ENCODE assay signal across 8 cellular contexts in the genomic region with DNA sequence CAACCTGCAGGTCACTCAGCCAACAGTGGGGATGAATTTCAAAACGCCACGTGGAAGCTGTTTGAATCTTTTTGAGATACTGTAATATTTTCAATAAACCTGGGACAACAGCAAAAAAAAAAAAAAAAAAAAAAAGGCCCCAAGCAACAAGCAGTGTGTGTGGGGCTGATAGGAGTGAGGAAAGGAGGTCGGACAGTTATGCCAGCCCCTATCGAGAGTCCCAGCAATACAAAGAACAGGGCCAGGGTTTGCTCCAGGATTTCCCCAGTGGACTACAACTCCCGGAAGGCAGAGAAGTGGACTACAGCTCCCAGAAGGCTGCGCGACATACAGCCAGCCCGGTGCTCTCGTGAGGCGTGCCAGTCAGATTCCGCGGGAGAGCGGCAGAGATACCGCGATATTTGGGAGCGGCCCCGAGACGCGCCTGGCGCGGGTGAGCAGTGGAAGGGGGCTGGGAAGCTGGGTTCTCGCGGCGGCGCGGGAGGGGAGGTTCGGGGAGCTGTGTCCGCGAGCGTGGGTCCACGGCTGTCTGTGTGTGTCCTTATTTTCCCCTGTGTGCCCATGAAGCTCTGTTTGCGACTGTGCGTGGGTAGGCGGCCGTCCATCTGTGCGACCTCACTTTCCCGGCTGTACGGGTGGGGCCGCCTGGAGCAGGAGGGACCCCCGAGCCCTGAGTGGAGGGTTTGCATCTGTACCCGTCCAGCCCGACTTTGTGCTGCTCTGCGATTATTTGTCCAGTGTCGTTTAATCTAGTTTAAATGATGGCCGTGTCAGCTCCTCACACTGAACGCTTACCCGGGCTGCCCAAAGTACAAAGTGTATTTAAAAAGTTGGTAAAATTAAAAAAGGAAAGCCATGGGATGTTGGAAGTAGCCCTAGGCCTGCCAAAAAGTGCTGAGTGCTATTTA. TPM values are rescaled to one million over a fixed set of nuclear protein-coding genes. Genes with fewer than 3 reads are reported as not detected.
A peak's percentile ranks its signal among the peaks of the same experiment; 100 is the strongest.
DNase-seq lines count a peak whose midpoint lies in the region; ATAC-seq and TF ChIP-seq lines count a peak whose summit lies in the region.

A gene with protein sequence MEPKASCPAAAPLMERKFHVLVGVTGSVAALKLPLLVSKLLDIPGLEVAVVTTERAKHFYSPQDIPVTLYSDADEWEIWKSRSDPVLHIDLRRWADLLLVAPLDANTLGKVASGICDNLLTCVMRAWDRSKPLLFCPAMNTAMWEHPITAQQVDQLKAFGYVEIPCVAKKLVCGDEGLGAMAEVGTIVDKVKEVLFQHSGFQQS (plus strand): TSS at position 397 of the 908 bp plus-strand sequence. CDS start 4,729 bp downstream, outside the sequence.

- H3K36me3 ChIP-seq in smooth muscle cell (ENCODE audit: low read depth): no peaks in the 10 kb centered on the region

- no peak for TF ChIP-seq CTCF in AG04449 (IDR thresholded peaks at IDR 0.05; ENCODE audit: insufficient read depth, low read length, missing control alignments)
- TF ChIP-seq CTCF in WTC11 (IDR thresholded peaks at IDR 0.05): no peak
- no peak for TF ChIP-seq CTCF in cardiac fibroblast (IDR thresholded peaks at IDR 0.05; ENCODE audit: low read depth, low read length)
- TF ChIP-seq CTCF in smooth muscle cell (IDR thresholded peaks at IDR 0.05; ENCODE audit: borderline replicate concordance, insufficient read depth, poor library complexity, severe bottlenecking): no peak

- H3F3A ChIP-seq in smooth muscle cell (ENCODE audit: low read depth): no peaks in the 10 kb centered on the region

- H3K4me3 ChIP-seq in AG04449 (ENCODE audit: low read depth, low read length) (peak within 1 kb of the TSS; percentile 99), cardiac fibroblast (replicated peaks in 1 of 2; ENCODE audit: low read depth in 2 of 2, low read length in 2 of 2) (peak within 1 kb of the TSS; percentile 99), smooth muscle cell (peak within 1 kb of the TSS; percentile 62)

- DNase-seq in AG04449 (ENCODE audit: low read depth, low spot score): peak; percentile 41
- peak; percentile 97 for DNase-seq in NCI-H226
- DNase-seq in WTC11 (ENCODE audit: low spot score): peak; percentile 97
- DNase-seq in cardiac fibroblast (ENCODE audit: low read depth in 2 of 2): peak; percentile 96
- peak; percentile 99 for DNase-seq in iPS-NIHi11 (ENCODE audit: low spot score)
- peak; percentile 82 for DNase-seq in smooth muscle cell (lab: John Stamatoyannopoulos, UW; ENCODE audit: unreplicated experiment)

- H3K9ac ChIP-seq in smooth muscle cell (ENCODE audit: low read depth): peak within 1 kb of the TSS; percentile 91

- CTCF ChIA-PET in AG04449 (lab: Yijun Ruan, JAX) (interaction anchor here (0.8 to 10.5 kb wide), 3 partner anchors 178 to 251 kb away, joined by 3 to 337 read pairs (median 15); a partner anchor contains a TSS), WTC11 (lab: Charles Lee) (interaction anchor here (0.6 to 1.7 kb wide), 17 partner anchors 10 to 345 kb away, joined by 3 to 14 read pairs (median 5); a partner anchor contains a TSS)

- peaks cover 13% of the 10 kb centered on the region for H3K79me2 ChIP-seq in smooth muscle cell (ENCODE audit: low read depth)

- no peaks in the 10 kb centered on the region for H3K9me3 ChIP-seq in smooth muscle cell (replicated peaks; ENCODE audit: low read depth)

- POLR2A ChIA-PET in AG04449 (lab: Yijun Ruan, JAX): interaction anchor here (0.6 to 1.3 kb wide), 11 partner anchors 20 to 345 kb away, joined by 3 to 8 read pairs (median 3); a partner anchor contains a TSS
- POLR2A ChIA-PET in WTC11 (lab: Charles Lee): interaction anchor here (0.5 to 1.6 kb wide), 10 partner anchors 11 to 432 kb away, joined by 3 to 10 read pairs (median 4); a partner anchor contains a TSS

- peak within 1 kb of the TSS; percentile 85 for H2AFZ ChIP-seq in smooth muscle cell (ENCODE audit: low read depth)

- peaks cover 10% of the 10 kb centered on the region; the same call in 1 of the 2 replicates for H3K36me3 Mint-ChIP-seq in WTC11

- H3K4me1 Mint-ChIP-seq in WTC11: peaks cover 18% of the 10 kb centered on the region

- H4K20me1 ChIP-seq in smooth muscle cell (ENCODE audit: low read depth): no peaks in the 10 kb centered on the region

- H3K27ac ChIP-seq in smooth muscle cell (ENCODE audit: low read depth): peak within 1 kb of the TSS; percentile 1

- peak within 1 kb of the TSS; percentile 83 for H3K4me2 ChIP-seq in smooth muscle cell

- peak within 1 kb of the TSS; percentile 96 for H3K4me3 Mint-ChIP-seq in WTC11

- H3K27ac Mint-ChIP-seq in WTC11: peak within 1 kb of the TSS; percentile 84

- 6% methylated on average over 43 of the region's 47 CpGs for WGBS in smooth muscle cell (ENCODE audit: low lambda C conversion rate)

- ATAC-seq in GM18909 (IDR thresholded peaks at IDR 0.05; ENCODE audit: poor library complexity, unreplicated experiment) (peak; percentile 93), HG03175 (IDR thresholded peaks at IDR 0.05; ENCODE audit: unreplicated experiment) (peak; percentile 95), WTC11 (peak; percentile 99)

- no peaks in the 10 kb centered on the region for H3K27me3 Mint-ChIP-seq in WTC11 (ENCODE audit: low read depth)

- no peaks in the 10 kb centered on the region for H3K9me3 Mint-ChIP-seq in WTC11

- no peaks in the 10 kb centered on the region for H3K27me3 ChIP-seq in smooth muscle cell (ENCODE audit: low read depth)

- H3K4me1 ChIP-seq in smooth muscle cell (ENCODE audit: low read depth): no peaks in the 10 kb centered on the region

TF ChIP-seq in WTC11, 78 proteins besides CTCF, POLR2A, EP300 and RAD21 (continues in another document):
- no peak; the same call in 1 of the 2 replicates for TF ChIP-seq NFE2L1 (CRISPR knock-in tag; IDR thresholded peaks at IDR 0.05)
- TF ChIP-seq ZNF263 (CRISPR knock-in tag; IDR thresholded peaks at IDR 0.05; ENCODE audit: low read depth): no peak
- TF ChIP-seq HMGA2 (CRISPR knock-in tag; IDR thresholded peaks at IDR 0.05): no peak
- 0 out of 2 replicates have a peak, but pooled peaks have one; percentile 18 for TF ChIP-seq GABPB1 (CRISPR knock-in tag; IDR thresholded peaks at IDR 0.05)
- no peak for TF ChIP-seq ZNF317 (CRISPR knock-in tag; IDR thresholded peaks at IDR 0.05; ENCODE audit: borderline replicate concordance, low read depth)
- no peak for TF ChIP-seq ZBTB21 (CRISPR knock-in tag; IDR thresholded peaks at IDR 0.05; ENCODE audit: borderline replicate concordance)
- no peak for TF ChIP-seq SOX15 (CRISPR knock-in tag; IDR thresholded peaks at IDR 0.05)
- TF ChIP-seq ZNF416 (CRISPR knock-in tag; IDR thresholded peaks at IDR 0.05): peak; percentile 76; the same call in 1 of the 2 replicates
- peak; percentile 76 for TF ChIP-seq FOXP1 (CRISPR knock-in tag; IDR thresholded peaks at IDR 0.05; ENCODE audit: borderline replicate concordance)
- no peak for TF ChIP-seq ZNF671 (CRISPR knock-in tag; IDR thresholded peaks at IDR 0.05)
- no peak for TF ChIP-seq JUN (CRISPR knock-in tag; IDR thresholded peaks at IDR 0.05)
- TF ChIP-seq, protein P1, sequence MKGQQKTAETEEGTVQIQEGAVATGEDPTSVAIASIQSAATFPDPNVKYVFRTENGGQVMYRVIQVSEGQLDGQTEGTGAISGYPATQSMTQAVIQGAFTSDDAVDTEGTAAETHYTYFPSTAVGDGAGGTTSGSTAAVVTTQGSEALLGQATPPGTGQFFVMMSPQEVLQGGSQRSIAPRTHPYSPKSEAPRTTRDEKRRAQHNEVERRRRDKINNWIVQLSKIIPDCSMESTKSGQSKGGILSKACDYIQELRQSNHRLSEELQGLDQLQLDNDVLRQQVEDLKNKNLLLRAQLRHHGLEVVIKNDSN (CRISPR knock-in tag; IDR thresholded peaks at IDR 0.05): 0 out of 2 replicates have a peak, but pooled peaks have one; percentile 36
- TF ChIP-seq GRHL2 (CRISPR knock-in tag; IDR thresholded peaks at IDR 0.05; ENCODE audit: insufficient replicate concordance, severe bottlenecking): no peak
- TF ChIP-seq, protein P2, sequence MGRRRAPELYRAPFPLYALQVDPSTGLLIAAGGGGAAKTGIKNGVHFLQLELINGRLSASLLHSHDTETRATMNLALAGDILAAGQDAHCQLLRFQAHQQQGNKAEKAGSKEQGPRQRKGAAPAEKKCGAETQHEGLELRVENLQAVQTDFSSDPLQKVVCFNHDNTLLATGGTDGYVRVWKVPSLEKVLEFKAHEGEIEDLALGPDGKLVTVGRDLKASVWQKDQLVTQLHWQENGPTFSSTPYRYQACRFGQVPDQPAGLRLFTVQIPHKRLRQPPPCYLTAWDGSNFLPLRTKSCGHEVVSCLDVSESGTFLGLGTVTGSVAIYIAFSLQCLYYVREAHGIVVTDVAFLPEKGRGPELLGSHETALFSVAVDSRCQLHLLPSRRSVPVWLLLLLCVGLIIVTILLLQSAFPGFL (CRISPR knock-in tag; IDR thresholded peaks at IDR 0.05; ENCODE audit: borderline replicate concordance): no peak
- TF ChIP-seq NR2C2 (CRISPR knock-in tag; IDR thresholded peaks at IDR 0.05): no peak
- no peak for TF ChIP-seq OVOL2 (CRISPR knock-in tag; IDR thresholded peaks at IDR 0.05; ENCODE audit: borderline replicate concordance)
- TF ChIP-seq, protein P3, sequence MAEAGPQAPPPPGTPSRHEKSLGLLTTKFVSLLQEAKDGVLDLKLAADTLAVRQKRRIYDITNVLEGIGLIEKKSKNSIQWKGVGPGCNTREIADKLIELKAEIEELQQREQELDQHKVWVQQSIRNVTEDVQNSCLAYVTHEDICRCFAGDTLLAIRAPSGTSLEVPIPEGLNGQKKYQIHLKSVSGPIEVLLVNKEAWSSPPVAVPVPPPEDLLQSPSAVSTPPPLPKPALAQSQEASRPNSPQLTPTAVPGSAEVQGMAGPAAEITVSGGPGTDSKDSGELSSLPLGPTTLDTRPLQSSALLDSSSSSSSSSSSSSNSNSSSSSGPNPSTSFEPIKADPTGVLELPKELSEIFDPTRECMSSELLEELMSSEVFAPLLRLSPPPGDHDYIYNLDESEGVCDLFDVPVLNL (CRISPR knock-in tag; IDR thresholded peaks at IDR 0.05; ENCODE audit: borderline replicate concordance, low read depth): no peak
- TF ChIP-seq, protein P4, sequence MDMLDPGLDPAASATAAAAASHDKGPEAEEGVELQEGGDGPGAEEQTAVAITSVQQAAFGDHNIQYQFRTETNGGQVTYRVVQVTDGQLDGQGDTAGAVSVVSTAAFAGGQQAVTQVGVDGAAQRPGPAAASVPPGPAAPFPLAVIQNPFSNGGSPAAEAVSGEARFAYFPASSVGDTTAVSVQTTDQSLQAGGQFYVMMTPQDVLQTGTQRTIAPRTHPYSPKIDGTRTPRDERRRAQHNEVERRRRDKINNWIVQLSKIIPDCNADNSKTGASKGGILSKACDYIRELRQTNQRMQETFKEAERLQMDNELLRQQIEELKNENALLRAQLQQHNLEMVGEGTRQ (CRISPR knock-in tag; IDR thresholded peaks at IDR 0.05): no peak
- TF ChIP-seq TEAD4 (CRISPR knock-in tag; IDR thresholded peaks at IDR 0.05): no peak
- TF ChIP-seq TCF7 (CRISPR knock-in tag; IDR thresholded peaks at IDR 0.05; ENCODE audit: low read depth): 0 out of 2 replicates have a peak, but pooled peaks have one; percentile 29

RNA-seq across cellular contexts. Expression of the gene that starts here (rescaled TPM):
- total RNA-seq in WTC11 (2021): 25.7 to 30.1 TPM (median 27.8 TPM) in 3 replicates
- total RNA-seq in smooth muscle cell: 6.2 and 33.7 TPM in 2 replicates
- 7.8 and 11.9 TPM in 2 replicates for polyA plus RNA-seq in smooth muscle cell

Comparison
In these comparisons a context has a peak if more than half of its experiments do, and no peak if none do; other contexts are left out.
1. Peak in every context shown above with its lines: DNase-seq, ATAC-seq, H3K4me3 ChIP-seq and H3K27ac ChIP-seq.
2. DNase-seq: peak in every context shown above with its lines; median percentile 99 in iPS-NIHi11; 97 in NCI-H226; 97 in WTC11; 96 in cardiac fibroblast; 82 in smooth muscle cell; 41 in AG04449.